In the genomic region with DNA sequence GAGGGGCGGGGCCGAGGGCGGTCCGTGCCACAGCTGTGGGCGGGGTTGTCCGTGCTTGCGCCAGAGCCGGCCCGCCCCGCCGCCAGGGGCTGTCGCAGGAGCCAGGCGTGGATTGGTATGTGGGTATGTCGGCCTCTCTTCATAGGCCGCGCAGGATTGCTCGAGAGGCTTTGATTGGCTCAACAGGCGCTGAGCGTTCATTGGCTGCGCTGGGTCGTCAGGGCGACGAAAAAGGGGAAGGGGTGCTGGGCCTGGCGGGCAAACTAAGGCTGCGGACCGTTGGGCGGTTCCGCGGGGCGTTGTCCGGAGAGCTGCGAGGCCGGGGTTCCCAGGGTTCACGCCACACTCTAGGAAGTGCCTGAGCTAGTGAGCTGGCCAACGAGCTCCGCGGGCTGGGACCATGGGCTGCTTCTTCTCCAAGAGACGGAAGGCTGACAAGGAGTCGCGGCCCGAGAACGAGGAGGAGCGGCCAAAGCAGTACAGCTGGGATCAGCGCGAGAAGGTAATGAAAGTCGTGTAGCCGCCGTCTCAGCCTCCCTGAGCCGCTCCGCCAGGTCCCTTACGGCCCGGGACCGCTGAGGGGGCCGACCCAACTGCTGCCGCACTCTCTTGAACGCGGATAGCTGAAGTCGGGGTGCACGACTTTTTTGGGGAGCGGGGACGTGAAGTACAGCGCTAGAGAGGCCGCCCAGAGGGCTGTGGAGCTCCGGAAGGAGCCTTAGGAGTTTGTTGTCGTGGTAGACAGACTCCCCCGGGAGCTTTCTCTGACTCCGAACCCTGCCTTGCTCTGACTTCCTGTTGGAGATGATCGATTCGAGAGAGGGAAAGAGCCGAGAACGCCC, we compare ENCODE assay signal across 8 cellular contexts. TPM values are rescaled to one million over a fixed set of nuclear protein-coding genes. Genes with fewer than 3 reads are reported as not detected.
DNase-seq lines count a peak whose midpoint lies in the region; ATAC-seq and TF ChIP-seq lines count a peak whose summit lies in the region.

Gene RP2 (plus strand): TSS at position 343 of the 842 bp plus-strand sequence. CDS start 58 bp downstream, at position 401.

- no peaks in the 10 kb centered on the region for H3K9me2 ChIP-seq in PC-3 (replicated peaks; ENCODE audit: low read length)

- intact Hi-C loops in PC-3 (cut with micrococcal nuclease): loop anchor here (1.0 kb wide), 1 partner anchor 66 kb away; no protein-coding TSS in a partner anchor

- peaks cover 19% of the 10 kb centered on the region for H3K4me1 ChIP-seq in PC-3 (ENCODE audit: insufficient read depth, low read length)

- peak within 1 kb of the TSS; percentile 93 to 99 (median 96) for H3K4me3 Mint-ChIP-seq in IgD-negative memory B cell
- peak within 1 kb of the TSS; percentile 95 for H3K4me3 Mint-ChIP-seq in activated T-cell treated with anti-CD3 and anti-CD28 coated beads, Interleukin-2, amount 50 U/mL, for 24 hours

- H3K9me3 Mint-ChIP-seq in IgD-negative memory B cell: no peaks in the 10 kb centered on the region
- H3K9me3 Mint-ChIP-seq in activated T-cell treated with anti-CD3 and anti-CD28 coated beads, Interleukin-2, amount 50 U/mL, for 24 hours: no peaks in the 10 kb centered on the region

- peaks cover 8 to 15% (median 10%) of the 10 kb centered on the region in 3 donors for H3K4me1 Mint-ChIP-seq in IgD-negative memory B cell
- peaks cover 12% of the 10 kb centered on the region for H3K4me1 Mint-ChIP-seq in activated T-cell treated with anti-CD3 and anti-CD28 coated beads, Interleukin-2, amount 50 U/mL, for 24 hours (ENCODE audit: low read depth)

- H3F3A ChIP-seq in PC-3 (ENCODE audit: low read length, unreplicated experiment): no peaks in the 10 kb centered on the region

- peak within 1 kb of the TSS; percentile 84 for H2AFZ ChIP-seq in PC-3 (ENCODE audit: low read length)

- BruUV-seq in PC-3 (replicated peaks; lab: Mats Ljungman, UMichigan): TSS peak; percentile 64

- peak; percentile 78 for TF ChIP-seq POLR2A in erythroblast (IDR thresholded peaks at IDR 0.05; ENCODE audit: low read length)

- DNase-seq in DMS153 (lab: John Stamatoyannopoulos, UW) (peak; percentile 81), PC-3 (peak; percentile 94), erythroblast (lab: John Stamatoyannopoulos, UW) (peak; percentile 92), mucosa of gallbladder (ENCODE audit: low spot score) (peak; percentile 93)
- peak; percentile 88 for DNase-seq in activated T-cell treated with anti-CD3 and anti-CD28 coated beads, Interleukin-2, amount 50 U/mL, for 24 hours
- peak; percentile 81 for DNase-seq in stimulated activated CD8-positive, alpha-beta memory T cell treated with anti-CD3 and anti-CD28 coated beads, Interleukin-4, amount 100 ng/mL, for 24 hours (ENCODE audit: low read depth)

- peak within 1 kb of the TSS; percentile 89 for H3K4me2 ChIP-seq in PC-3 (ENCODE audit: low read length)

- no peaks in the 10 kb centered on the region for H3K27me3 Mint-ChIP-seq in IgD-negative memory B cell
- H3K27me3 Mint-ChIP-seq in activated T-cell treated with anti-CD3 and anti-CD28 coated beads, Interleukin-2, amount 50 U/mL, for 24 hours: peaks cover 19% of the 10 kb centered on the region

- no peaks in the 10 kb centered on the region for H3K36me3 ChIP-seq in PC-3 (ENCODE audit: low read depth, low read length)

- H3K36me3 Mint-ChIP-seq in IgD-negative memory B cell: no peaks in the 10 kb centered on the region
- peaks cover 10% of the 10 kb centered on the region for H3K36me3 Mint-ChIP-seq in activated T-cell treated with anti-CD3 and anti-CD28 coated beads, Interleukin-2, amount 50 U/mL, for 24 hours (ENCODE audit: low read depth)

- TF ChIP-seq CTCF in PC-3 (conservative IDR thresholded peaks at IDR 0.05; ENCODE audit: low read depth, low read length): no peak

- CTCF ChIA-PET in PC-3 (lab: Charles Lee): no interaction called here

- H3K27ac Mint-ChIP-seq in IgD-negative memory B cell: peak within 1 kb of the TSS; percentile 96 to 98 (median 97)
- H3K27ac Mint-ChIP-seq in activated T-cell treated with anti-CD3 and anti-CD28 coated beads, Interleukin-2, amount 50 U/mL, for 24 hours: peak within 1 kb of the TSS; percentile 92

- peaks cover 5% of the 10 kb centered on the region; the same call in 1 of the 2 replicates for H4K20me1 ChIP-seq in PC-3 (ENCODE audit: low read length)

- H3K4me3 ChIP-seq in PC-3 (ENCODE audit: low read length): peak within 1 kb of the TSS; percentile 82

- peak; percentile 89 for ATAC-seq in GM21576 (IDR thresholded peaks at IDR 0.05; ENCODE audit: unreplicated experiment)
- peak; percentile 95 for ATAC-seq in PC-3

- peaks cover 50% of the 10 kb centered on the region for H3K79me2 ChIP-seq in PC-3 (ENCODE audit: low read length)

- H3K9ac ChIP-seq in PC-3 (ENCODE audit: low read length): peak within 1 kb of the TSS; percentile 82

- H3K9me3 ChIP-seq in PC-3 (ENCODE audit: low read length): no peaks in the 10 kb centered on the region

- H3K27me3 ChIP-seq in PC-3 (ENCODE audit: low read length): no peaks in the 10 kb centered on the region

- H3K27ac ChIP-seq in PC-3 (ENCODE audit: low read length): peak within 1 kb of the TSS; percentile 68

- POLR2A ChIA-PET in PC-3 (lab: Charles Lee; ENCODE audit: unreplicated experiment): interaction anchor here (0.6 kb wide), 2 partner anchors 35 to 66 kb away, joined by 3 to 7 read pairs; no protein-coding TSS in a partner anchor

RNA-seq across cellular contexts. Expression of gene RP2, which starts in this region (rescaled TPM):
- polyA plus RNA-seq in IgD-negative memory B cell: 8.7 TPM
- 11.0 and 12.4 TPM in 2 replicates for total RNA-seq in PC-3 (2014; rRNA removed)
- total RNA-seq in mucosa of gallbladder: 13.1 TPM

Comparison
In these comparisons a context has a peak if more than half of its experiments do, and no peak if none do; other contexts are left out.
1. Peak in every context shown above with its lines: DNase-seq, ATAC-seq, H3K4me3 ChIP-seq and H3K27ac ChIP-seq.